Comparison of ENCODE assay signal across 1 cellular context in the genomic region with DNA sequence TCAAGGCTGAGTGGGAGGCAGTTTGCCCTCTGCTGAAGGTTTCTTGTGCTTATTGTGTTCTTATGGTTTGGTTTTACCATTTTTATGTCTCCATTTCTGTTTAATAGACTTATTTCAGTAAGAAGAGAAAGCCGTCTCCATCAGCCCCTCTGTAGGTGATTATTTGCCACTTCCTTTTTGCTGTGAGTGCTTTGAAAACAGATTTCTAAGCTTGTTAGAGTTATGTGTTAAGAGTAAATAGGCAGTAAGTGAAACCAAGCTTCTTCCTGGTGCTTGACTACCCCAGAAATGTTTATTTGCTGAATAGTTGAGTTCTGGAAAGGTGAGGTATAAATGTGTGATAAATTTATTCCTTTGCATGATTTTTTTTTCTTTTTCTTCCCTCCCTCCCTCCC.
TF ChIP-seq lines count a peak whose summit lies in the region.

No MANE protein-coding gene starts in this region.

TF ChIP-seq in GM23338, 12 proteins besides CTCF, POLR2A, EP300 and RAD21 (continued from another document):
- TF ChIP-seq, protein P1, sequence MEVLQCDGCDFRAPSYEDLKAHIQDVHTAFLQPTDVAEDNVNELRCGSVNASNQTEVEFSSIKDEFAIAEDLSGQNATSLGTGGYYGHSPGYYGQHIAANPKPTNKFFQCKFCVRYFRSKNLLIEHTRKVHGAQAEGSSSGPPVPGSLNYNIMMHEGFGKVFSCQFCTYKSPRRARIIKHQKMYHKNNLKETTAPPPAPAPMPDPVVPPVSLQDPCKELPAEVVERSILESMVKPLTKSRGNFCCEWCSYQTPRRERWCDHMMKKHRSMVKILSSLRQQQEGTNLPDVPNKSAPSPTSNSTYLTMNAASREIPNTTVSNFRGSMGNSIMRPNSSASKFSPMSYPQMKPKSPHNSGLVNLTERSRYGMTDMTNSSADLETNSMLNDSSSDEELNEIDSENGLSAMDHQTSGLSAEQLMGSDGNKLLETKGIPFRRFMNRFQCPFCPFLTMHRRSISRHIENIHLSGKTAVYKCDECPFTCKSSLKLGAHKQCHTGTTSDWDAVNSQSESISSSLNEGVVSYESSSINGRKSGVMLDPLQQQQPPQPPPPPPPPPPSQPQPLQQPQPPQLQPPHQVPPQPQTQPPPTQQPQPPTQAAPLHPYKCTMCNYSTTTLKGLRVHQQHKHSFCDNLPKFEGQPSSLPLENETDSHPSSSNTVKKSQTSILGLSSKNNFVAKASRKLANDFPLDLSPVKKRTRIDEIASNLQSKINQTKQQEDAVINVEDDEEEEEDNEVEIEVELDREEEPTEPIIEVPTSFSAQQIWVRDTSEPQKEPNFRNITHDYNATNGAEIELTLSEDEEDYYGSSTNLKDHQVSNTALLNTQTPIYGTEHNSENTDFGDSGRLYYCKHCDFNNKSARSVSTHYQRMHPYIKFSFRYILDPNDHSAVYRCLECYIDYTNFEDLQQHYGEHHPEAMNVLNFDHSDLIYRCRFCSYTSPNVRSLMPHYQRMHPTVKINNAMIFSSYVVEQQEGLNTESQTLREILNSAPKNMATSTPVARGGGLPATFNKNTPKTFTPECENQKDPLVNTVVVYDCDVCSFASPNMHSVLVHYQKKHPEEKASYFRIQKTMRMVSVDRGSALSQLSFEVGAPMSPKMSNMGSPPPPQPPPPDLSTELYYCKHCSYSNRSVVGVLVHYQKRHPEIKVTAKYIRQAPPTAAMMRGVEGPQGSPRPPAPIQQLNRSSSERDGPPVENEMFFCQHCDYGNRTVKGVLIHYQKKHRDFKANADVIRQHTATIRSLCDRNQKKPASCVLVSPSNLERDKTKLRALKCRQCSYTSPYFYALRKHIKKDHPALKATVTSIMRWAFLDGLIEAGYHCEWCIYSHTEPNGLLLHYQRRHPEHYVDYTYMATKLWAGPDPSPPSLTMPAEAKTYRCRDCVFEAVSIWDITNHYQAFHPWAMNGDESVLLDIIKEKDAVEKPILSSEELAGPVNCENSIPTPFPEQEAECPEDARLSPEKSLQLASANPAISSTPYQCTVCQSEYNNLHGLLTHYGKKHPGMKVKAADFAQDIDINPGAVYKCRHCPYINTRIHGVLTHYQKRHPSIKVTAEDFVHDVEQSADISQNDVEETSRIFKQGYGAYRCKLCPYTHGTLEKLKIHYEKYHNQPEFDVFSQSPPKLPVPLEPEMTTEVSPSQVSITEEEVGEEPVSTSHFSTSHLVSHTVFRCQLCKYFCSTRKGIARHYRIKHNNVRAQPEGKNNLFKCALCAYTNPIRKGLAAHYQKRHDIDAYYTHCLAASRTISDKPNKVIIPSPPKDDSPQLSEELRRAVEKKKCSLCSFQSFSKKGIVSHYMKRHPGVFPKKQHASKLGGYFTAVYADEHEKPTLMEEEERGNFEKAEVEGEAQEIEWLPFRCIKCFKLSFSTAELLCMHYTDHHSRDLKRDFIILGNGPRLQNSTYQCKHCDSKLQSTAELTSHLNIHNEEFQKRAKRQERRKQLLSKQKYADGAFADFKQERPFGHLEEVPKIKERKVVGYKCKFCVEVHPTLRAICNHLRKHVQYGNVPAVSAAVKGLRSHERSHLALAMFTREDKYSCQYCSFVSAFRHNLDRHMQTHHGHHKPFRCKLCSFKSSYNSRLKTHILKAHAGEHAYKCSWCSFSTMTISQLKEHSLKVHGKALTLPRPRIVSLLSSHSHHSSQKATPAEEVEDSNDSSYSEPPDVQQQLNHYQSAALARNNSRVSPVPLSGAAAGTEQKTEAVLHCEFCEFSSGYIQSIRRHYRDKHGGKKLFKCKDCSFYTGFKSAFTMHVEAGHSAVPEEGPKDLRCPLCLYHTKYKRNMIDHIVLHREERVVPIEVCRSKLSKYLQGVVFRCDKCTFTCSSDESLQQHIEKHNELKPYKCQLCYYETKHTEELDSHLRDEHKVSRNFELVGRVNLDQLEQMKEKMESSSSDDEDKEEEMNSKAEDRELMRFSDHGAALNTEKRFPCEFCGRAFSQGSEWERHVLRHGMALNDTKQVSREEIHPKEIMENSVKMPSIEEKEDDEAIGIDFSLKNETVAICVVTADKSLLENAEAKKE (CRISPR knock-in tag; IDR thresholded peaks at IDR 0.05), result no peak
- no peak for TF ChIP-seq EZH2 (IDR thresholded peaks at IDR 0.05; ENCODE audit: low read depth, unreplicated experiment)
- no peak for TF ChIP-seq ZNF114 (CRISPR knock-in tag; IDR thresholded peaks at IDR 0.05)
- TF ChIP-seq, protein P2, sequence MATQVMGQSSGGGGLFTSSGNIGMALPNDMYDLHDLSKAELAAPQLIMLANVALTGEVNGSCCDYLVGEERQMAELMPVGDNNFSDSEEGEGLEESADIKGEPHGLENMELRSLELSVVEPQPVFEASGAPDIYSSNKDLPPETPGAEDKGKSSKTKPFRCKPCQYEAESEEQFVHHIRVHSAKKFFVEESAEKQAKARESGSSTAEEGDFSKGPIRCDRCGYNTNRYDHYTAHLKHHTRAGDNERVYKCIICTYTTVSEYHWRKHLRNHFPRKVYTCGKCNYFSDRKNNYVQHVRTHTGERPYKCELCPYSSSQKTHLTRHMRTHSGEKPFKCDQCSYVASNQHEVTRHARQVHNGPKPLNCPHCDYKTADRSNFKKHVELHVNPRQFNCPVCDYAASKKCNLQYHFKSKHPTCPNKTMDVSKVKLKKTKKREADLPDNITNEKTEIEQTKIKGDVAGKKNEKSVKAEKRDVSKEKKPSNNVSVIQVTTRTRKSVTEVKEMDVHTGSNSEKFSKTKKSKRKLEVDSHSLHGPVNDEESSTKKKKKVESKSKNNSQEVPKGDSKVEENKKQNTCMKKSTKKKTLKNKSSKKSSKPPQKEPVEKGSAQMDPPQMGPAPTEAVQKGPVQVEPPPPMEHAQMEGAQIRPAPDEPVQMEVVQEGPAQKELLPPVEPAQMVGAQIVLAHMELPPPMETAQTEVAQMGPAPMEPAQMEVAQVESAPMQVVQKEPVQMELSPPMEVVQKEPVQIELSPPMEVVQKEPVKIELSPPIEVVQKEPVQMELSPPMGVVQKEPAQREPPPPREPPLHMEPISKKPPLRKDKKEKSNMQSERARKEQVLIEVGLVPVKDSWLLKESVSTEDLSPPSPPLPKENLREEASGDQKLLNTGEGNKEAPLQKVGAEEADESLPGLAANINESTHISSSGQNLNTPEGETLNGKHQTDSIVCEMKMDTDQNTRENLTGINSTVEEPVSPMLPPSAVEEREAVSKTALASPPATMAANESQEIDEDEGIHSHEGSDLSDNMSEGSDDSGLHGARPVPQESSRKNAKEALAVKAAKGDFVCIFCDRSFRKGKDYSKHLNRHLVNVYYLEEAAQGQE (IDR thresholded peaks at IDR 0.05; ENCODE audit: unreplicated experiment), result no peak
